In genomic region chr1:167936068-167936929, GRCh38 we compare ENCODE assay signal across 8 cellular contexts.
DNase-seq lines count a peak whose midpoint lies in the region; ATAC-seq and TF ChIP-seq lines count a peak whose summit lies in the region.

A gene with protein sequence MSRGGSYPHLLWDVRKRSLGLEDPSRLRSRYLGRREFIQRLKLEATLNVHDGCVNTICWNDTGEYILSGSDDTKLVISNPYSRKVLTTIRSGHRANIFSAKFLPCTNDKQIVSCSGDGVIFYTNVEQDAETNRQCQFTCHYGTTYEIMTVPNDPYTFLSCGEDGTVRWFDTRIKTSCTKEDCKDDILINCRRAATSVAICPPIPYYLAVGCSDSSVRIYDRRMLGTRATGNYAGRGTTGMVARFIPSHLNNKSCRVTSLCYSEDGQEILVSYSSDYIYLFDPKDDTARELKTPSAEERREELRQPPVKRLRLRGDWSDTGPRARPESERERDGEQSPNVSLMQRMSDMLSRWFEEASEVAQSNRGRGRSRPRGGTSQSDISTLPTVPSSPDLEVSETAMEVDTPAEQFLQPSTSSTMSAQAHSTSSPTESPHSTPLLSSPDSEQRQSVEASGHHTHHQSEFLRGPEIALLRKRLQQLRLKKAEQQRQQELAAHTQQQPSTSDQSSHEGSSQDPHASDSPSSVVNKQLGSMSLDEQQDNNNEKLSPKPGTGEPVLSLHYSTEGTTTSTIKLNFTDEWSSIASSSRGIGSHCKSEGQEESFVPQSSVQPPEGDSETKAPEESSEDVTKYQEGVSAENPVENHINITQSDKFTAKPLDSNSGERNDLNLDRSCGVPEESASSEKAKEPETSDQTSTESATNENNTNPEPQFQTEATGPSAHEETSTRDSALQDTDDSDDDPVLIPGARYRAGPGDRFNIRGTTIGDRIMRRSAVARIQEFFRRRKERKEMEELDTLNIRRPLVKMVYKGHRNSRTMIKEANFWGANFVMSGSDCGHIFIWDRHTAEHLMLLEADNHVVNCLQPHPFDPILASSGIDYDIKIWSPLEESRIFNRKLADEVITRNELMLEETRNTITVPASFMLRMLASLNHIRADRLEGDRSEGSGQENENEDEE (plus strand): TSS chr1:167936683. CDS start chr1:167936912, 229 bp downstream.

- H3K27ac Mint-ChIP-seq in central memory CD8-positive, alpha-beta T cell (ENCODE audit: low read depth) = peak within 1 kb of the TSS; percentile 91

- no peaks in the 10 kb centered on the region for H3K9me3 Mint-ChIP-seq in central memory CD8-positive, alpha-beta T cell

- TF ChIP-seq CTCF in AG09309 (IDR thresholded peaks at IDR 0.05; ENCODE audit: control insufficient read depth, insufficient read depth, low read depth, low read length, missing control alignments) = no peak

- DNase-seq in AG09309 (ENCODE audit: low read depth) = peak; percentile 97
- DNase-seq in NCI-H446 (lab: John Stamatoyannopoulos, UW) = peak; percentile 98 to 99
- peak; percentile 95 for DNase-seq in activated CD4-positive, CD25-positive, alpha-beta regulatory T cell treated with anti-CD3 and anti-CD28 coated beads, Interleukin-2, amount 50 U/mL, for 16 hours (ENCODE audit: low read depth, low spot score)
- peak; percentile 90 to 97 for DNase-seq in central memory CD8-positive, alpha-beta T cell (ENCODE audit: low spot score in 2 of 2)
- DNase-seq in iris pigment epithelial cell (ENCODE audit: low read depth) = peak; percentile 99
- peak; percentile 88 to 91 for DNase-seq in stimulated activated CD4-positive, alpha-beta T cell treated with anti-CD3 and anti-CD28 coated beads, Interleukin-12 subunit alpha, Interleukin-12 subunit beta, amount 100 ng/mL, for 24 hours (ENCODE audit: low read depth in 2 of 2)

- H3K4me1 Mint-ChIP-seq in central memory CD8-positive, alpha-beta T cell = peaks cover 32% of the 10 kb centered on the region

- H3K36me3 Mint-ChIP-seq in central memory CD8-positive, alpha-beta T cell (ENCODE audit: insufficient read depth) = peaks cover 22% of the 10 kb centered on the region

- ATAC-seq in GM19025 (IDR thresholded peaks at IDR 0.05; ENCODE audit: low read depth, unreplicated experiment) (peak; percentile 74), HG03342 (IDR thresholded peaks at IDR 0.05; ENCODE audit: unreplicated experiment) (peak; percentile 66)
- ATAC-seq in central memory CD8-positive, alpha-beta T cell (replicated peaks; ENCODE audit: extremely low read depth, poor library complexity, severe bottlenecking) = peak; percentile 80

- H3K4me3 ChIP-seq in AG09309 (ENCODE audit: control insufficient read depth, low read depth, low read length) = peak within 1 kb of the TSS; percentile 92

- H3K27me3 Mint-ChIP-seq in central memory CD8-positive, alpha-beta T cell = no peaks in the 10 kb centered on the region

- H3K4me3 Mint-ChIP-seq in central memory CD8-positive, alpha-beta T cell = peak within 1 kb of the TSS; percentile 84

Comparison
In these comparisons a context has a peak if more than half of its experiments do, and no peak if none do; other contexts are left out.
1. Peak in every context shown above with its lines: DNase-seq, ATAC-seq and H3K4me3 ChIP-seq.